7 cellular contexts compared by ENCODE assay signal in genomic region chr17:31492880-31493655, GRCh38.
A peak's percentile ranks its signal among the peaks of the same experiment; 100 is the strongest.
DNase-seq lines count a peak whose midpoint lies in the region; ATAC-seq, FAIRE-seq and TF ChIP-seq lines count a peak whose summit lies in the region.

No MANE protein-coding gene starts in this region.

- peak; percentile 96 for DNase-seq in activated CD8-positive, alpha-beta T cell treated with anti-CD3 and anti-CD28 coated beads for 36 hours
- DNase-seq in kidney (peak; percentile 66), COLO668 (lab: John Stamatoyannopoulos, UW; ENCODE audit: unreplicated experiment) (no peak), ecto neural progenitor cell (ENCODE audit: low spot score) (no peak)
- DNase-seq in stimulated activated CD8-positive, alpha-beta memory T cell treated with anti-CD3 and anti-CD28 coated beads, Interleukin-7, amount 100 ng/mL, for 48 hours (ENCODE audit: extremely low read depth in 1 of 2, low read depth in 1 of 2): peak; percentile 64 to 79

- intact Hi-C loops in activated CD8-positive, alpha-beta T cell treated with anti-CD3 and anti-CD28 coated beads for 36 hours (cut with micrococcal nuclease): loop anchor here (5.0 kb wide), 1 partner anchor 176 kb away; no protein-coding TSS in a partner anchor
- intact Hi-C loops in kidney (cut with DNase I): no loop called here

- H3K9me3 Mint-ChIP-seq in IgD-negative memory B cell: no peaks in the 10 kb centered on the region
- no peaks in the 10 kb centered on the region for H3K9me3 Mint-ChIP-seq in activated CD8-positive, alpha-beta T cell treated with anti-CD3 and anti-CD28 coated beads for 36 hours

- peaks cover 2% of the 10 kb centered on the region for H3K36me3 Mint-ChIP-seq in IgD-negative memory B cell
- H3K36me3 Mint-ChIP-seq in activated CD8-positive, alpha-beta T cell treated with anti-CD3 and anti-CD28 coated beads for 36 hours (ENCODE audit: low read depth): peaks cover 5% of the 10 kb centered on the region

- H3K27ac Mint-ChIP-seq in IgD-negative memory B cell: peak overlapping the region; percentile 96 to 97 (median 96)
- peak overlapping the region; percentile 97 for H3K27ac Mint-ChIP-seq in activated CD8-positive, alpha-beta T cell treated with anti-CD3 and anti-CD28 coated beads for 36 hours

- peaks cover 49 to 74% of the 10 kb centered on the region in 2 donors for H3K4me1 ChIP-seq in kidney (ENCODE audit: control insufficient read depth in 1 of 2, insufficient read depth in 1 of 2, low read depth in 1 of 2, low read length in 2 of 2)

- H3K9ac ChIP-seq in kidney (ENCODE audit: low read length in 2 of 2): no peak overlapping the region

- POLR2A ChIA-PET in activated CD8-positive, alpha-beta T cell treated with anti-CD3 and anti-CD28 coated beads for 36 hours (lab: Charles Lee): interaction anchor here (1.0 to 9.8 kb wide), 7 partner anchors 11 to 173 kb away, joined by 3 to 175 read pairs (median 5); no protein-coding TSS in a partner anchor

- no peak for FAIRE-seq in kidney (lab: Jason Lieb, UNC)

- H3K9me3 ChIP-seq in kidney (ENCODE audit: control insufficient read depth in 1 of 2, low read length in 2 of 2): no peaks in the 10 kb centered on the region

- H3K27me3 Mint-ChIP-seq in IgD-negative memory B cell: no peaks in the 10 kb centered on the region
- no peaks in the 10 kb centered on the region for H3K27me3 Mint-ChIP-seq in activated CD8-positive, alpha-beta T cell treated with anti-CD3 and anti-CD28 coated beads for 36 hours

- no peaks in the 10 kb centered on the region for H3K36me3 ChIP-seq in kidney (ENCODE audit: control insufficient read depth in 1 of 2, insufficient read depth in 2 of 2, low read length in 2 of 2)

- no peak overlapping the region for H3K4me3 ChIP-seq in kidney (ENCODE audit: low read length in 2 of 2)

- H3K4me1 Mint-ChIP-seq in IgD-negative memory B cell: peaks cover 43 to 79% (median 54%) of the 10 kb centered on the region in 3 donors
- H3K4me1 Mint-ChIP-seq in activated CD8-positive, alpha-beta T cell treated with anti-CD3 and anti-CD28 coated beads for 36 hours (ENCODE audit: low read depth): peaks cover 86% of the 10 kb centered on the region

- CTCF ChIA-PET in activated CD8-positive, alpha-beta T cell treated with anti-CD3 and anti-CD28 coated beads for 36 hours (lab: Charles Lee): interaction anchor here (0.6 to 8.1 kb wide), 9 partner anchors 10 to 67 kb away, joined by 3 to 79 read pairs (median 4); no protein-coding TSS in a partner anchor

- ATAC-seq in activated CD8-positive, alpha-beta T cell treated with anti-CD3 and anti-CD28 coated beads for 36 hours: peak; percentile 40
- ATAC-seq in GM21528 (IDR thresholded peaks at IDR 0.05; ENCODE audit: low FRiP score, unreplicated experiment): no peak

- peak overlapping the region in 1 of 2 donors; percentile 71 for H3K27ac ChIP-seq in kidney (ENCODE audit: low read depth in 2 of 2, low read length in 2 of 2)

- TF ChIP-seq CTCF in activated CD8-positive, alpha-beta T cell treated with anti-CD3 and anti-CD28 coated beads for 36 hours (IDR thresholded peaks at IDR 0.05): no peak
- TF ChIP-seq CTCF in kidney (IDR thresholded peaks at IDR 0.05; ENCODE audit: borderline replicate concordance, extremely low read depth, insufficient read depth): no peak

- peak overlapping the region; percentile 74 to 88 (median 78) for H3K4me3 Mint-ChIP-seq in IgD-negative memory B cell
- H3K4me3 Mint-ChIP-seq in activated CD8-positive, alpha-beta T cell treated with anti-CD3 and anti-CD28 coated beads for 36 hours: peak overlapping the region; percentile 69

Comparison
In these comparisons a context has a peak if more than half of its experiments do, and no peak if none do; other contexts are left out.
1. DNase-seq: peak in activated CD8-positive, alpha-beta T cell treated with anti-CD3 and anti-CD28 coated beads for 36 hours (single experiment), kidney (single experiment) and stimulated activated CD8-positive, alpha-beta memory T cell treated with anti-CD3 and anti-CD28 coated beads, Interleukin-7, amount 100 ng/mL, for 48 hours (2 of 2); none in COLO668 (single experiment) and ecto neural progenitor cell (single experiment).